ENCODE assay signal across 30 cellular contexts in genomic region chr13:106302843-106303242, GRCh38.
"Had no signal": no experiment of that assay in that cellular context is flagged by ENCODE, and none has a peak within 500 bp of the region (broad histone marks: within the 10 kb centered on the region; RNA-seq: fewer than 3 reads in every experiment).

No MANE protein-coding gene starts in this region.

- H3K4me3 ChIP-seq: neural progenitor cell, ovary, psoas muscle, skin epidermis, smooth muscle cell, spleen, stomach, thoracic aorta, thyroid gland, tibial nerve, upper lobe of left lung, vagina had no signal

- H2AFZ ChIP-seq: neural progenitor cell, parathyroid adenoma had no signal

- FAIRE-seq: urothelium cell line had no signal

- ATAC-seq: natural killer cell; psoas muscle; right cardiac atrium; sciatic nerve; stimulated activated memory B cell treated with anti-CD40 and anti-IgM and Interleukin-4, amounts not matched to agents 10 μg/mL and 1 μg/mL and 100 μg/mL, for 72 hours had no signal

- H3K4me3 Mint-ChIP-seq: natural killer cell; nephron; neural progenitor cell; stimulated activated memory B cell treated with anti-CD40 and anti-IgM and Interleukin-4, amounts not matched to agents 10 μg/mL and 1 μg/mL and 100 μg/mL, for 72 hours; stimulated activated naive CD8-positive, alpha-beta T cell treated with anti-CD3 and anti-CD28 coated beads, Interleukin-15, Interleukin-2, amounts not matched to agents 100 ng/mL and 50 ng/mL, for 24 hours had no signal

- H3K36me3 Mint-ChIP-seq: natural killer cell; stimulated activated memory B cell treated with anti-CD40 and anti-IgM and Interleukin-4, amounts not matched to agents 10 μg/mL and 1 μg/mL and 100 μg/mL, for 72 hours had no signal

- H3K27ac ChIP-seq: neural progenitor cell, ovary, parathyroid adenoma, psoas muscle, skin epidermis, spleen, stomach, thoracic aorta, thyroid gland, tibial nerve, upper lobe of left lung, vagina had no signal

- H3K27me3 ChIP-seq: neural progenitor cell, ovary, spleen, stomach, thyroid gland, tibial nerve, upper lobe of left lung, vagina had no signal

- H3K36me3 ChIP-seq: neural progenitor cell, ovary, spleen, stomach, thoracic aorta, thyroid gland, tibial nerve, upper lobe of left lung, vagina had no signal

- DNase-seq: natural killer cell; occipital lobe; ovary; posterior cingulate gyrus; psoas muscle; right cardiac atrium; spleen; stimulated activated CD4-positive, alpha-beta T cell treated with anti-CD3 and anti-CD28 coated beads, Interleukin-12 subunit alpha, Interleukin-12 subunit beta, amount 100 ng/mL, for 4 hours; stimulated activated CD4-positive, alpha-beta T cell treated with anti-CD3 and anti-CD28 coated beads, Interleukin-1b, Interleukin-23, amount 100 ng/mL, for 48 hours; stimulated activated CD4-positive, alpha-beta T cell treated with anti-CD3 and anti-CD28 coated beads, Interleukin-4, amount 100 ng/mL, for 1 hour; stimulated activated CD4-positive, alpha-beta T cell treated with anti-CD3 and anti-CD28 coated beads, Interleukin-4, amount 100 ng/mL, for 4 hours; stimulated activated CD8-positive, alpha-beta memory T cell treated with anti-CD3 and anti-CD28 coated beads, Interleukin-4, amount 100 ng/mL, for 48 hours; stimulated activated naive CD4-positive, alpha-beta T cell treated with Interleukin-2 at 50 U/mL for 16 hours; stomach; thyroid gland; trophoblast cell; upper lobe of left lung had no signal

- H3K4me1 Mint-ChIP-seq: nephron; neural progenitor cell; stimulated activated memory B cell treated with anti-CD40 and anti-IgM and Interleukin-4, amounts not matched to agents 10 μg/mL and 1 μg/mL and 100 μg/mL, for 72 hours had no signal

- H3K4me2 ChIP-seq: neural progenitor cell, smooth muscle cell had no signal

- H3K79me2 ChIP-seq: parathyroid adenoma had no signal

- H3K9me3 ChIP-seq: ovary, psoas muscle, stomach, thyroid gland, vagina had no signal

- H3K4me1 ChIP-seq: neural progenitor cell, parathyroid adenoma, psoas muscle, spleen, stomach, thyroid gland, tibial nerve, upper lobe of left lung, vagina had no signal

- H3K27ac Mint-ChIP-seq: natural killer cell; nephron; neural progenitor cell; progenitor cell of endocrine pancreas; stimulated activated memory B cell treated with anti-CD40 and anti-IgM and Interleukin-4, amounts not matched to agents 10 μg/mL and 1 μg/mL and 100 μg/mL, for 72 hours; stimulated activated naive CD8-positive, alpha-beta T cell treated with anti-CD3 and anti-CD28 coated beads, Interleukin-15, Interleukin-2, amounts not matched to agents 100 ng/mL and 50 ng/mL, for 24 hours had no signal

- H3K27me3 Mint-ChIP-seq: progenitor cell of endocrine pancreas; stimulated activated memory B cell treated with anti-CD40 and anti-IgM and Interleukin-4, amounts not matched to agents 10 μg/mL and 1 μg/mL and 100 μg/mL, for 72 hours had no signal

- H3K9ac ChIP-seq: neural progenitor cell, parathyroid adenoma had no signal
